ENCODE assay signal across 1 cellular context in genomic region chr6:111032493-111033140, GRCh38.
TF ChIP-seq lines count a peak whose summit lies in the region.

No MANE protein-coding gene starts in this region.

TF ChIP-seq in HepG2, 621 proteins besides CTCF, POLR2A, EP300 and RAD21:
- TF ChIP-seq PHF5A (CRISPR knock-in tag; IDR thresholded peaks at IDR 0.05; ENCODE audit: low read depth, unreplicated experiment): no peak
- TF ChIP-seq HOMEZ (CRISPR knock-in tag; IDR thresholded peaks at IDR 0.05; ENCODE audit: low read depth): no peak
- TF ChIP-seq RAD51 (IDR thresholded peaks at IDR 0.05; ENCODE audit: borderline replicate concordance): no peak
- no peak for TF ChIP-seq CENPX (CRISPR knock-in tag; IDR thresholded peaks at IDR 0.05)
- no peak for TF ChIP-seq TRIM24 (CRISPR knock-in tag; IDR thresholded peaks at IDR 0.05)
- TF ChIP-seq ZSCAN31 (CRISPR knock-in tag; IDR thresholded peaks at IDR 0.05; ENCODE audit: low read depth): no peak
- no peak for TF ChIP-seq RFX3 (CRISPR knock-in tag; IDR thresholded peaks at IDR 0.05)
- no peak for TF ChIP-seq ASH2L (IDR thresholded peaks at IDR 0.05; ENCODE audit: insufficient read length, low read depth, low read length)
- no peak for TF ChIP-seq RARA (CRISPR knock-in tag; IDR thresholded peaks at IDR 0.05)
- TF ChIP-seq KLF15 (CRISPR knock-in tag; IDR thresholded peaks at IDR 0.05; ENCODE audit: borderline replicate concordance): no peak
- no peak for TF ChIP-seq SP4 (CRISPR knock-in tag; IDR thresholded peaks at IDR 0.05)
- TF ChIP-seq, protein P1, sequence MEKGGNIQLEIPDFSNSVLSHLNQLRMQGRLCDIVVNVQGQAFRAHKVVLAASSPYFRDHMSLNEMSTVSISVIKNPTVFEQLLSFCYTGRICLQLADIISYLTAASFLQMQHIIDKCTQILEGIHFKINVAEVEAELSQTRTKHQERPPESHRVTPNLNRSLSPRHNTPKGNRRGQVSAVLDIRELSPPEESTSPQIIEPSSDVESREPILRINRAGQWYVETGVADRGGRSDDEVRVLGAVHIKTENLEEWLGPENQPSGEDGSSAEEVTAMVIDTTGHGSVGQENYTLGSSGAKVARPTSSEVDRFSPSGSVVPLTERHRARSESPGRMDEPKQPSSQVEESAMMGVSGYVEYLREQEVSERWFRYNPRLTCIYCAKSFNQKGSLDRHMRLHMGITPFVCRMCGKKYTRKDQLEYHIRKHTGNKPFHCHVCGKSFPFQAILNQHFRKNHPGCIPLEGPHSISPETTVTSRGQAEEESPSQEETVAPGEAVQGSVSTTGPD (CRISPR knock-in tag; IDR thresholded peaks at IDR 0.05): no peak
- no peak for TF ChIP-seq ZNF414 (CRISPR knock-in tag; IDR thresholded peaks at IDR 0.05)
- no peak for TF ChIP-seq NFATC3 (CRISPR knock-in tag; IDR thresholded peaks at IDR 0.05)
